Comparison of ENCODE assay signal across 14 cellular contexts in the genomic region with DNA sequence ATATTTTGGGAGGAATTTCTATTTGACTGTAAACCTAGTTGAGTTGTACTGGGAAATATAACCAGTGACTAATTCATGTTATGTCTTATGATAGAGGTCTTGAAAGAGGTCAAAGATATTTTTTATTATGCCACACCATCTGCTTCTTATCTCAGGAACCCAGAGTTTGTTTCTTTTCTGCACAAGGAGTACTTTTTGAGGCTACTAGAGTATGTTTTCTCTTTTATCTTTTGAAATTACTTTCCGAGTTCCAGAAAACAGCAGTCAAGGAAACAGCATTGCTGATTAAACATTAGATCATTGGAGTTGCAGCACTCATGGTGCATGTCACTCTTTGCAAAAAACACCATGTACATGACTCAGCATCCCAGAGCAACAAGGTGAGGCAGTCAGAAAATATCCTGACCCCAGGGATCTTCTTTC.
A peak's percentile ranks its signal among the peaks of the same experiment; 100 is the strongest.
DNase-seq lines count a peak whose midpoint lies in the region; ATAC-seq and TF ChIP-seq lines count a peak whose summit lies in the region.
"Had no signal": no experiment of that assay in that cellular context is flagged by ENCODE, and none has a peak within 500 bp of the region (broad histone marks: within the 10 kb centered on the region; RNA-seq: fewer than 3 reads in every experiment).

No MANE protein-coding gene starts in this region.

- H3K27me3 ChIP-seq in PC-9 (ENCODE audit: insufficient read depth, low read depth): no peaks in the 10 kb centered on the region
- H3K27me3 ChIP-seq: neural progenitor cell had no signal

- H3K4me1 ChIP-seq in PC-9 (replicated peaks; ENCODE audit: insufficient read depth): peaks cover 18% of the 10 kb centered on the region
- H3K4me1 ChIP-seq: neural progenitor cell had no signal

- BruUV-seq in PC-9 (replicated peaks; lab: Mats Ljungman, UMichigan): no TSS peak

- POLR2A ChIA-PET in PC-9 (lab: Charles Lee; ENCODE audit: unreplicated experiment): no interaction called here

- H3K27ac ChIP-seq in PC-9: peak overlapping the region; percentile 76
- H3K27ac ChIP-seq: coronary artery, neural progenitor cell had no signal

- H3K36me3 Mint-ChIP-seq in activated T-cell treated with anti-CD3 and anti-CD28 coated beads, Interleukin-2, amount 50 U/mL, for 4 hours (ENCODE audit: insufficient read depth): no peaks in the 10 kb centered on the region
- H3K36me3 Mint-ChIP-seq: neural progenitor cell had no signal

- intact Hi-C loops in PC-9 (cut with micrococcal nuclease; ENCODE audit: unreplicated experiment): loop anchor here (5.0 to 10.0 kb wide), 2 partner anchors 122 to 190 kb away; no protein-coding TSS in a partner anchor

- H3K4me3 ChIP-seq in PC-9 (no peak overlapping the region), epithelial cell of proximal tubule (ENCODE audit: low read depth, low read length) (no peak overlapping the region)
- H3K4me3 ChIP-seq: coronary artery, neural progenitor cell had no signal

- TF ChIP-seq CTCF in PC-9 (conservative IDR thresholded peaks at IDR 0.05): no peak
- no peak for TF ChIP-seq CTCF in epithelial cell of proximal tubule (conservative IDR thresholded peaks at IDR 0.05; ENCODE audit: low read depth, low read length)
- no peak for TF ChIP-seq CTCF in omental fat pad (IDR thresholded peaks at IDR 0.05)

- 0 out of 2 replicates have a peak, but pooled peaks cover 3% of the 10 kb centered on the region for H3K9me2 ChIP-seq in PC-9 (ENCODE audit: insufficient read depth)

- ATAC-seq in omental fat pad (ENCODE audit: low FRiP score) (peak; percentile 94), GM19463 (IDR thresholded peaks at IDR 0.05; ENCODE audit: unreplicated experiment) (no peak)
- no peak for ATAC-seq in activated T-cell treated with anti-CD3 and anti-CD28 coated beads, Interleukin-2, amount 50 U/mL, for 4 hours
- ATAC-seq: activated T-helper 17 cell treated with anti-CD3 and anti-CD28 coated beads, Interleukin-2, amount 50 U/mL, for 72 hours had no signal

- H2AFZ ChIP-seq in PC-9: 0 out of 2 replicates have a peak overlapping the region, but pooled peaks have one; percentile 50
- H2AFZ ChIP-seq: neural progenitor cell had no signal

- CTCF ChIA-PET in PC-9 (lab: Charles Lee): no interaction called here

- peaks cover 9% of the 10 kb centered on the region; the same call in 1 of the 2 replicates for H3F3A ChIP-seq in PC-9 (ENCODE audit: insufficient read depth, low read depth)

- H3K4me2 ChIP-seq in PC-9: peak overlapping the region; percentile 52
- H3K4me2 ChIP-seq: neural progenitor cell had no signal

- no peak overlapping the region for H3K4me3 Mint-ChIP-seq in activated T-cell treated with anti-CD3 and anti-CD28 coated beads, Interleukin-2, amount 50 U/mL, for 4 hours
- H3K4me3 Mint-ChIP-seq: activated T-helper 17 cell treated with anti-CD3 and anti-CD28 coated beads, Interleukin-2, amount 50 U/mL, for 72 hours; neural progenitor cell had no signal

- DNase-seq in EH (ENCODE audit: low read depth) (peak; percentile 80), PC-9 (peak; percentile 32 to 67), epithelial cell of proximal tubule (ENCODE audit: low read depth) (peak; percentile 79), omental fat pad (ENCODE audit: low spot score) (no peak), T-helper 1 cell (no peak), NCI-H524 treated with DMSO at 0.1 percent for 48 hours (lab: John Stamatoyannopoulos, UW) (no peak)
- no peak for DNase-seq in activated T-cell treated with anti-CD3 and anti-CD28 coated beads, Interleukin-2, amount 50 U/mL, for 4 hours
- DNase-seq: NCI-H1105; stimulated activated CD4-positive, alpha-beta T cell treated with anti-CD3 and anti-CD28 coated beads, Interleukin-4, amount 100 ng/mL, for 1 hour; substantia nigra had no signal

- no peaks in the 10 kb centered on the region for H3K79me2 ChIP-seq in PC-9 (ENCODE audit: low read depth)

- H3K36me3 ChIP-seq in PC-9 (ENCODE audit: low read depth): no peaks in the 10 kb centered on the region
- H3K36me3 ChIP-seq: neural progenitor cell had no signal

- H3K27me3 Mint-ChIP-seq in activated T-cell treated with anti-CD3 and anti-CD28 coated beads, Interleukin-2, amount 50 U/mL, for 4 hours (ENCODE audit: low read depth): peaks cover 5% of the 10 kb centered on the region
- H3K27me3 Mint-ChIP-seq: activated T-helper 17 cell treated with anti-CD3 and anti-CD28 coated beads, Interleukin-2, amount 50 U/mL, for 72 hours had no signal

- no peaks in the 10 kb centered on the region for H3K9me3 Mint-ChIP-seq in activated T-cell treated with anti-CD3 and anti-CD28 coated beads, Interleukin-2, amount 50 U/mL, for 4 hours
- H3K9me3 Mint-ChIP-seq: activated T-helper 17 cell treated with anti-CD3 and anti-CD28 coated beads, Interleukin-2, amount 50 U/mL, for 72 hours; neural progenitor cell had no signal

- H3K9me3 ChIP-seq in PC-9 (ENCODE audit: insufficient read depth, low read depth): 0 out of 2 replicates have a peak, but pooled peaks cover 5% of the 10 kb centered on the region

- H3K4me1 Mint-ChIP-seq in activated T-cell treated with anti-CD3 and anti-CD28 coated beads, Interleukin-2, amount 50 U/mL, for 4 hours (ENCODE audit: low read depth): no peaks in the 10 kb centered on the region
- H3K4me1 Mint-ChIP-seq: activated T-helper 17 cell treated with anti-CD3 and anti-CD28 coated beads, Interleukin-2, amount 50 U/mL, for 72 hours had no signal

- no peaks in the 10 kb centered on the region for H4K20me1 ChIP-seq in PC-9 (ENCODE audit: insufficient read depth)

Comparison
In these comparisons a context has a peak if more than half of its experiments do, and no peak if none do; other contexts are left out.
1. DNase-seq: peak in EH (single experiment), PC-9 (2 of 2) and epithelial cell of proximal tubule (single experiment); none in omental fat pad (single experiment), T-helper 1 cell (0 of 5), activated T-cell treated with anti-CD3 and anti-CD28 coated beads, Interleukin-2, amount 50 U/mL, for 4 hours (single experiment) and NCI-H524 treated with DMSO at 0.1 percent for 48 hours (single experiment).